14 cellular contexts compared by ENCODE assay signal in the genomic region with DNA sequence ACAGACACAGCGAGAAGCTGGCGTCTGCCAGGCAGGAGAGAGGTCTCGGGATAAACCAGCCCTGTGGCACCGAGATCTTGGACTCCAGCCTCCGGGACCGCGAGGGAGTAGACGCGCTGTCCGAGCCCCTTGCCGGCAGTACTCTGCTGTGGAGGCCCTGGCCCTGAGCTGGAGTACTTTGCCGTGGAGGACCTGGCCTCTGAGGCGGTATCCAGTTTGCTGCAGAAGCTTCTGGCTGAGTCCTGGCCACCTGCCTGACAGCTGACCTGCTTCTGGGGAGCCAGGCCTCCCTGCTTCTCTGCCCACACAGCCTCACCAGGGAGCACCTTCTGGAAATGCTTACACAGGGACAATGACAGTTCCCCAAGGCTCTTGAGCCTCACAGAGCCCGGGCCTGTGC.
"Had no signal": no experiment of that assay in that cellular context is flagged by ENCODE, and none has a peak within 500 bp of the region (broad histone marks: within the 10 kb centered on the region; RNA-seq: fewer than 3 reads in every experiment).

No MANE protein-coding gene starts in this region.

- H3K4me1 ChIP-seq: body of pancreas, right atrium auricular region had no signal

- DNase-seq: activated T-cell treated with anti-CD3 and anti-CD28 coated beads, Interleukin-2, amount 50 U/mL, for 1 hour; amniotic stem cell; dermis blood vessel endothelial cell; naive thymus-derived CD8-positive, alpha-beta T cell; spleen; stimulated activated CD4-positive, alpha-beta T cell treated with anti-CD3 and anti-CD28 coated beads, Interleukin-2, amount 100 ng/mL, for 24 hours; stimulated activated naive CD4-positive, alpha-beta T cell treated with Interleukin-2 at 50 U/mL for 16 hours had no signal

- H3K4me2 ChIP-seq: hepatocyte had no signal

- ATAC-seq: activated CD4-positive, CD25-positive, alpha-beta regulatory T cell treated with anti-CD3 and anti-CD28 coated beads, Interleukin-2, amount 50 U/mL, for 24 hours; activated naive CD4-positive, alpha-beta T cell treated with anti-CD3 and anti-CD28 coated beads, Interleukin-2, amount 50 U/mL, for 72 hours; body of pancreas; naive thymus-derived CD8-positive, alpha-beta T cell had no signal

- H3K4me3 ChIP-seq: body of pancreas, hepatocyte, lung, right atrium auricular region, spleen had no signal

- H3K27me3 ChIP-seq: body of pancreas, hepatocyte, right atrium auricular region had no signal

- H3K9me3 ChIP-seq: body of pancreas, neutrophil, right atrium auricular region, spleen had no signal

- H3K27ac ChIP-seq: body of pancreas, hepatocyte, neutrophil, right atrium auricular region, spleen had no signal

- H2AFZ ChIP-seq: hepatocyte had no signal
